Comparison of ENCODE assay signal across 1 cellular context in the genomic region with DNA sequence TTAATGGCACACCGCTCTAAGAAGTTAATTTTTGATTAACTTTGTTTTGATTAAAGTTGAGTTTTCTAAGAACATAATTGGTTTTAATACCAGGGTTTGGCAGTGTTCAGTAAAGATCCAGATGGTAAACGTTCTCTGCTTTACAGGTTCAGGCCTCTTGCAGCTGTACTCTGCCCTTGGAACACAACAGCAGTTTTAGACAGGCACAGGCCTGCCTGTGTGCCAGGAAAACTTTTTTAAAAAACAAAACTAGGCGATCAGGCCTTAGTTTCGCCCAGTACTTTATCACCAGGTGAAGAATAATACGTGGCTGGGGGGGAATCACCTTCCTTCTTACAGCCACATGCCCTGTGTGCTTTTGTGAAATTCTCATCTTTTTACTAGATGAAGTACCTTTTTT.
TF ChIP-seq lines count a peak whose summit lies in the region.

No MANE protein-coding gene starts in this region.

TF ChIP-seq in IMR-90, 13 proteins besides CTCF, POLR2A, EP300 and RAD21:
- no peak for TF ChIP-seq CEBPB (IDR thresholded peaks at IDR 0.05; ENCODE audit: low read depth, low read length)
- no peak for TF ChIP-seq CHD1 (IDR thresholded peaks at IDR 0.05; ENCODE audit: low read depth, low read length)
- no peak for TF ChIP-seq SMC3 (IDR thresholded peaks at IDR 0.05; ENCODE audit: low read depth, low read length)
- TF ChIP-seq BHLHE40 (IDR thresholded peaks at IDR 0.05; ENCODE audit: low read depth, low read length) = no peak
- TF ChIP-seq, protein P1, sequence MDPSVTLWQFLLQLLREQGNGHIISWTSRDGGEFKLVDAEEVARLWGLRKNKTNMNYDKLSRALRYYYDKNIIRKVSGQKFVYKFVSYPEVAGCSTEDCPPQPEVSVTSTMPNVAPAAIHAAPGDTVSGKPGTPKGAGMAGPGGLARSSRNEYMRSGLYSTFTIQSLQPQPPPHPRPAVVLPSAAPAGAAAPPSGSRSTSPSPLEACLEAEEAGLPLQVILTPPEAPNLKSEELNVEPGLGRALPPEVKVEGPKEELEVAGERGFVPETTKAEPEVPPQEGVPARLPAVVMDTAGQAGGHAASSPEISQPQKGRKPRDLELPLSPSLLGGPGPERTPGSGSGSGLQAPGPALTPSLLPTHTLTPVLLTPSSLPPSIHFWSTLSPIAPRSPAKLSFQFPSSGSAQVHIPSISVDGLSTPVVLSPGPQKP (IDR thresholded peaks at IDR 0.05; ENCODE audit: borderline replicate concordance, low read depth, low read length) = no peak
- no peak for TF ChIP-seq MAZ (IDR thresholded peaks at IDR 0.05; ENCODE audit: borderline replicate concordance, low read depth, low read length)
- TF ChIP-seq FOS (IDR thresholded peaks at IDR 0.05; ENCODE audit: low read depth, low read length) = no peak
- no peak for TF ChIP-seq MAFK (IDR thresholded peaks at IDR 0.05; ENCODE audit: low read depth, low read length)
- TF ChIP-seq NFE2L2 (IDR thresholded peaks at IDR 0.05; ENCODE audit: low read depth, low read length) = no peak
- TF ChIP-seq, protein P2, sequence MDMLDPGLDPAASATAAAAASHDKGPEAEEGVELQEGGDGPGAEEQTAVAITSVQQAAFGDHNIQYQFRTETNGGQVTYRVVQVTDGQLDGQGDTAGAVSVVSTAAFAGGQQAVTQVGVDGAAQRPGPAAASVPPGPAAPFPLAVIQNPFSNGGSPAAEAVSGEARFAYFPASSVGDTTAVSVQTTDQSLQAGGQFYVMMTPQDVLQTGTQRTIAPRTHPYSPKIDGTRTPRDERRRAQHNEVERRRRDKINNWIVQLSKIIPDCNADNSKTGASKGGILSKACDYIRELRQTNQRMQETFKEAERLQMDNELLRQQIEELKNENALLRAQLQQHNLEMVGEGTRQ (IDR thresholded peaks at IDR 0.05; ENCODE audit: low read depth, low read length) = no peak
- TF ChIP-seq RFX5 (IDR thresholded peaks at IDR 0.05; ENCODE audit: low read depth, low read length) = no peak
TF ChIP-seq in IMR-90: peak in this region for 0.
